8 cellular contexts compared by ENCODE assay signal in the genomic region with DNA sequence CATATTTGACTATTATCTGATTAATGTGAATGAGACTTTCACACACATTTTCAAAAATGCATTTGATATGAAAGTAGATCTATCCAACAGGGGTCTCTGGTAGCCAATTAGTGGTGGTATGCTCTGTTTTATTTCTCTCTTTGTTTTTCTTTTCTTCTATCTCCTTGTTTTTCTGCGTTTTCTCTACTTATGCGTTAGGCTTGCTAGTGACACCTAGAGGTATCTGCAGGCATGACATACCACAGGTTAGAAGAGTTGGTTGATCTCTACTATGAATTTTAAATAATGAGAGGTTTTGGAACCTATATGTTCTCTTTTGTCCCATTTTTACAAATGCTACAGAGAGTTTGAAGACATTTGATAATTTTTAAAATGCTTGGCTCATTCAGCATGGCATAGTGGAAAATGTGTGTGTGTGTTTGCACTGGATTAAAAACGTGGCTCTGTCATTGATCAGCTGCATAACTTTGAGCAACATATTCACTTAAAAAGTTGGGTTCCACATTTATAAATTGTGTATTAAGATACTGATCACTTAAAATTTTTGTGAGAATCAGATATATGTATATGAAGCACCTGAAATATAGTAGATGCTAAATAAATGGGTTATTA. TPM values are rescaled to one million over a fixed set of nuclear protein-coding genes. Genes with fewer than 3 reads are reported as not detected.
DNase-seq lines count a peak whose midpoint lies in the region; ATAC-seq and TF ChIP-seq lines count a peak whose summit lies in the region.

No MANE protein-coding gene starts in this region.

- H3K9me2 ChIP-seq in SU-DHL-6 (replicated peaks; ENCODE audit: insufficient read depth, low read length), result no peaks in the 10 kb centered on the region

- 14 to 27% methylated on average over 3 of the region's 3 CpGs for WGBS in gastroesophageal sphincter (ENCODE audit: low coverage in 1 of 2), 2 donors

- no peak for DNase-seq in CD8-positive, alpha-beta T cell
- peak; percentile 27 for DNase-seq in HS-27A (ENCODE audit: low read depth)
- no peak for DNase-seq in activated CD8-positive, alpha-beta memory T cell treated with anti-CD3 and anti-CD28 coated beads, Interleukin-2, amount 50 U/mL, for 48 hours
- no peak for DNase-seq in COR-L47 (lab: John Stamatoyannopoulos, UW)

- H3K4me2 ChIP-seq in SU-DHL-6 (ENCODE audit: low read depth, low read length, poor library complexity, severe bottlenecking) (no peak overlapping the region), skeletal muscle satellite cell (ENCODE audit: low read length) (peak overlapping the region; percentile 49)

- H3K27ac Mint-ChIP-seq in CD8-positive, alpha-beta T cell, result no peak overlapping the region

- intact Hi-C loops in CD8-positive, alpha-beta T cell (cut with DNase I, micrococcal nuclease), result no loop called here

- no peak overlapping the region for H3K4me3 Mint-ChIP-seq in CD8-positive, alpha-beta T cell

- no peaks in the 10 kb centered on the region for H3K4me1 Mint-ChIP-seq in CD8-positive, alpha-beta T cell (ENCODE audit: low read depth)

- H3K36me3 Mint-ChIP-seq in CD8-positive, alpha-beta T cell, result no peaks in the 10 kb centered on the region

- H3K27me3 Mint-ChIP-seq in CD8-positive, alpha-beta T cell (ENCODE audit: low read depth), result no peaks in the 10 kb centered on the region

- H3K9ac ChIP-seq in SU-DHL-6 (ENCODE audit: low read length), result no peak overlapping the region
- H3K9ac ChIP-seq in skeletal muscle satellite cell (ENCODE audit: low read depth, low read length), result no peak overlapping the region

- H3K27me3 ChIP-seq in CD8-positive, alpha-beta T cell (ENCODE audit: insufficient read depth, low read length), result no peaks in the 10 kb centered on the region
- H3K27me3 ChIP-seq in SU-DHL-6 (ENCODE audit: low read length) (no peaks in the 10 kb centered on the region), gastroesophageal sphincter (no peaks in the 10 kb centered on the region), skeletal muscle satellite cell (ENCODE audit: control insufficient read depth, insufficient read depth, low read length) (no peaks in the 10 kb centered on the region)

- TF ChIP-seq EP300 in gastroesophageal sphincter (IDR thresholded peaks at IDR 0.05), result no peak

- no peaks in the 10 kb centered on the region for H3K79me2 ChIP-seq in SU-DHL-6 (ENCODE audit: insufficient read depth, low read length)

- no peak for TF ChIP-seq POLR2A in gastroesophageal sphincter (IDR thresholded peaks at IDR 0.05)

- no peak for ATAC-seq in CD8-positive, alpha-beta T cell
- ATAC-seq in GM18858 (IDR thresholded peaks at IDR 0.05; ENCODE audit: unreplicated experiment) (peak; percentile 69), gastroesophageal sphincter (no peak)

- no peaks in the 10 kb centered on the region for H3K9me3 ChIP-seq in CD8-positive, alpha-beta T cell (ENCODE audit: low read length)
- H3K9me3 ChIP-seq in SU-DHL-6 (ENCODE audit: insufficient read depth, low read length), result no peaks in the 10 kb centered on the region
- no peaks in the 10 kb centered on the region for H3K9me3 ChIP-seq in gastroesophageal sphincter
- no peaks in the 10 kb centered on the region for H3K9me3 ChIP-seq in skeletal muscle satellite cell (replicated peaks; ENCODE audit: low read length)

- CTCF ChIA-PET in CD8-positive, alpha-beta T cell (lab: Charles Lee), result no interaction called here

- POLR2A ChIA-PET in CD8-positive, alpha-beta T cell (lab: Charles Lee), result no interaction called here

- TF ChIP-seq CTCF in CD8-positive, alpha-beta T cell (IDR thresholded peaks at IDR 0.05), result peak; percentile 53
- TF ChIP-seq CTCF in SU-DHL-6 (IDR thresholded peaks at IDR 0.05; ENCODE audit: insufficient read depth, low read length, poor library complexity, severe bottlenecking) (peak; percentile 84), gastroesophageal sphincter (IDR thresholded peaks at IDR 0.05) (peak; percentile 67 to 81 (median 76))

- H4K20me1 ChIP-seq in SU-DHL-6 (ENCODE audit: low read depth, low read length), result no peaks in the 10 kb centered on the region

- no peaks in the 10 kb centered on the region for H3K36me3 ChIP-seq in CD8-positive, alpha-beta T cell (ENCODE audit: insufficient read depth, low read length)
- no peaks in the 10 kb centered on the region for H3K36me3 ChIP-seq in SU-DHL-6 (ENCODE audit: low read length)
- no peaks in the 10 kb centered on the region for H3K36me3 ChIP-seq in gastroesophageal sphincter
- no peaks in the 10 kb centered on the region for H3K36me3 ChIP-seq in skeletal muscle satellite cell (ENCODE audit: insufficient read depth, low read length)

- no peak overlapping the region for H3K27ac ChIP-seq in CD8-positive, alpha-beta T cell (ENCODE audit: low read depth, low read length)
- H3K27ac ChIP-seq in SU-DHL-6 (ENCODE audit: low read depth, low read length), result no peak overlapping the region
- no peak overlapping the region for H3K27ac ChIP-seq in gastroesophageal sphincter

- H3K4me1 ChIP-seq in CD8-positive, alpha-beta T cell (ENCODE audit: insufficient read depth, low read length), result no peaks in the 10 kb centered on the region
- H3K4me1 ChIP-seq in gastroesophageal sphincter, result no peaks in the 10 kb centered on the region
- H3K4me1 ChIP-seq in skeletal muscle satellite cell (ENCODE audit: control insufficient read depth, insufficient read depth, low read length), result no peaks in the 10 kb centered on the region

- no peaks in the 10 kb centered on the region for H3F3A ChIP-seq in SU-DHL-6 (ENCODE audit: insufficient read depth)

- H2AFZ ChIP-seq in SU-DHL-6 (ENCODE audit: low read depth, low read length, severe bottlenecking), result no peak overlapping the region

- H3K4me3 ChIP-seq in CD8-positive, alpha-beta T cell (ENCODE audit: low read depth, low read length), result no peak overlapping the region
- H3K4me3 ChIP-seq in SU-DHL-6 (ENCODE audit: insufficient read depth, low read length, poor library complexity, severe bottlenecking), result no peak overlapping the region
- H3K4me3 ChIP-seq in gastroesophageal sphincter, result no peak overlapping the region
- no peak overlapping the region for H3K4me3 ChIP-seq in skeletal muscle satellite cell (ENCODE audit: low read length)

- H3K9me3 Mint-ChIP-seq in CD8-positive, alpha-beta T cell, result no peaks in the 10 kb centered on the region

RNA-seq across cellular contexts. Expression of a gene that starts 28.1 kb away (rescaled TPM):
- total RNA-seq in CD8-positive, alpha-beta T cell, result under 1 TPM; 0.22 TPM
- 10 to 100 TPM; 32.3 to 65.5 (median 50.5) TPM for total RNA-seq in gastroesophageal sphincter
- 0.25 and 2.0 TPM in 2 replicates for total RNA-seq in skeletal muscle satellite cell (2012; rRNA removed)

Comparison
In these comparisons a context has a peak if more than half of its experiments do, and no peak if none do; other contexts are left out.
1. RNA of a gene that starts 28.1 kb away (total RNA-seq): 32.3 to 65.5 TPM in gastroesophageal sphincter; 0.22 TPM in CD8-positive, alpha-beta T cell; every median in the first group is over 10 times any median in the second.
2. Peak in every context shown above with its lines, with median percentiles within 50 percentile points of each other: CTCF ChIP-seq.